ENCODE assay signal across 8 cellular contexts in genomic region chr4:152100378-152101201, GRCh38.
DNase-seq lines count a peak whose midpoint lies in the region; ATAC-seq and TF ChIP-seq lines count a peak whose summit lies in the region.

No MANE protein-coding gene starts in this region.

- TF ChIP-seq CTCF in transverse colon (IDR thresholded peaks at IDR 0.05), result no peak

- H3K27me3 ChIP-seq in transverse colon (no peaks in the 10 kb centered on the region), GM23248 (replicated peaks; ENCODE audit: insufficient read depth) (no peaks in the 10 kb centered on the region)

- in situ Hi-C loops in transverse colon (cut with MboI; ENCODE audit: low pct_ligation_motif_present in 1 of 4, low pct_unique_long_range_greater_than_20kb in 1 of 4, low sequenced_read_pairs in 3 of 4), result no loop called here
- in situ Hi-C loops in GM23248 (cut with MboI), result no loop called here

- H3K36me3 ChIP-seq in transverse colon (no peaks in the 10 kb centered on the region), GM23248 (ENCODE audit: low read depth) (no peaks in the 10 kb centered on the region)

- H3K79me2 ChIP-seq in GM23248 (ENCODE audit: insufficient read depth), result no peaks in the 10 kb centered on the region

- H3K4me3 ChIP-seq in transverse colon (no peak overlapping the region), GM23248 (no peak overlapping the region)

- H3F3A ChIP-seq in GM23248 (ENCODE audit: insufficient read depth), result no peaks in the 10 kb centered on the region

- no peaks in the 10 kb centered on the region for H3K9me3 ChIP-seq in transverse colon
- no peaks in the 10 kb centered on the region for H3K9me3 ChIP-seq in GM23248 (ENCODE audit: low read depth)

- 65% methylated on average over 6 of the region's 6 CpGs; no CpG with 5 or more reads in 1 of the 2 donors for WGBS in transverse colon (ENCODE audit: low coverage in 1 of 2), 2 donors
- 93 to 95% methylated on average over 6 of the region's 6 CpGs for WGBS in GM23248 (ENCODE audit: low coverage in 1 of 2, low lambda C conversion rate in 2 of 2, missing lambda C conversion rate in 2 of 2), 2 experiments

- no peak overlapping the region for H3K4me2 ChIP-seq in GM23248 (ENCODE audit: unreplicated experiment)

- H3K4me1 ChIP-seq in transverse colon (peaks cover 0 to 8% (median 7%) of the 10 kb centered on the region in 4 donors), GM23248 (ENCODE audit: insufficient read depth) (peaks cover 13% of the 10 kb centered on the region)

- intact Hi-C loops in transverse colon (cut with DNase I; ENCODE audit: low total_unique reads), result no loop called here

- H3K9me2 ChIP-seq in GM23248 (ENCODE audit: insufficient read depth), result no peaks in the 10 kb centered on the region

- ATAC-seq in GM18867 (IDR thresholded peaks at IDR 0.05; ENCODE audit: unreplicated experiment), result peak; percentile 64

- no peak for TF ChIP-seq POLR2A in transverse colon (IDR thresholded peaks at IDR 0.05)

- no peaks in the 10 kb centered on the region for H4K20me1 ChIP-seq in GM23248 (ENCODE audit: insufficient read depth)

- no peak for TF ChIP-seq EP300 in transverse colon (IDR thresholded peaks at IDR 0.05; ENCODE audit: low read depth)

- H3K27ac ChIP-seq in transverse colon (peak overlapping the region; percentile 17 to 41 (median 28)), GM23248 (no peak overlapping the region)

- peak; percentile 35 for DNase-seq in NK-92 (lab: John Stamatoyannopoulos, UW; ENCODE audit: unreplicated experiment)
- DNase-seq in activated effector memory CD4-positive, alpha-beta T cell treated with anti-CD3 and anti-CD28 coated beads, Interleukin-2, amount 50 U/mL, for 16 hours, result peak; percentile 89
- peak; percentile 30 for DNase-seq in mucosa of gallbladder (ENCODE audit: low spot score)
- peak; percentile 38 for DNase-seq in transverse colon
- DNase-seq in NCI-H2107 (lab: John Stamatoyannopoulos, UW), result no peak
- no peak for DNase-seq in NCI-H510A treated with DMSO at 0.1 percent for 48 hours (lab: John Stamatoyannopoulos, UW)
- DNase-seq in GM23248, result no peak

- no peak overlapping the region for H3K9ac ChIP-seq in GM23248

- no peak overlapping the region for H2AFZ ChIP-seq in GM23248

Comparison
In these comparisons a context has a peak if more than half of its experiments do, and no peak if none do; other contexts are left out.
1. DNase-seq: peak in NK-92 (single experiment), activated effector memory CD4-positive, alpha-beta T cell treated with anti-CD3 and anti-CD28 coated beads, Interleukin-2, amount 50 U/mL, for 16 hours (single experiment), mucosa of gallbladder (single experiment) and transverse colon (single experiment); none in NCI-H2107 (single experiment), NCI-H510A treated with DMSO at 0.1 percent for 48 hours (single experiment) and GM23248 (single experiment).